ENCODE assay signal across 29 cellular contexts in genomic region chr16:56237451-56237930, GRCh38. TPM values are rescaled to one million over a fixed set of nuclear protein-coding genes. Genes with fewer than 3 reads are reported as not detected.
DNase-seq lines count a peak whose midpoint lies in the region; ATAC-seq, FAIRE-seq and TF ChIP-seq lines count a peak whose summit lies in the region.
"Had no signal": no experiment of that assay in that cellular context is flagged by ENCODE, and none has a peak within 500 bp of the region (broad histone marks: within the 10 kb centered on the region; RNA-seq: fewer than 3 reads in every experiment).

No MANE protein-coding gene starts in this region.

- TF ChIP-seq POLR2A in thyroid gland (IDR thresholded peaks at IDR 0.05) (no peak), sigmoid colon (IDR thresholded peaks at IDR 0.05) (no peak)

- H3K36me3 ChIP-seq in heart right ventricle (no peaks in the 10 kb centered on the region), thyroid gland (no peaks in the 10 kb centered on the region), sigmoid colon (peaks cover 0 to 5% (median 0%) of the 10 kb centered on the region in 4 donors)
- H3K36me3 ChIP-seq: right lobe of liver had no signal

- H3K4me1 Mint-ChIP-seq in nephron, result peaks cover 24% of the 10 kb centered on the region
- H3K4me1 Mint-ChIP-seq: natural killer cell; stimulated activated naive CD8-positive, alpha-beta T cell treated with anti-CD3 and anti-CD28 coated beads, Interleukin-15, amount 100 ng/mL, for 72 hours had no signal

- intact Hi-C loops in heart right ventricle (cut with DNase I), result no loop called here
- intact Hi-C loops in thyroid gland (cut with DNase I), result no loop called here
- intact Hi-C loops in sigmoid colon (cut with DNase I), result no loop called here

- H3K27ac Mint-ChIP-seq in nephron, result peak overlapping the region; percentile 31 to 90 (median 76)
- H3K27ac Mint-ChIP-seq: activated naive CD8-positive, alpha-beta T cell; activated T-helper 2 cell treated with anti-CD3 and anti-CD28 coated beads, Interferon-gamma antibody, Interleukin-2, Interleukin-4, amounts not matched to agents 10 μg/mL and 5 μg/mL and 100 μg/mL, durations not matched to agents 14 hours and 24 hours and 36 hours; natural killer cell; stimulated activated naive CD8-positive, alpha-beta T cell treated with anti-CD3 and anti-CD28 coated beads, Interleukin-15, amount 100 ng/mL, for 72 hours had no signal

- TF ChIP-seq EP300 in sigmoid colon (IDR thresholded peaks at IDR 0.05), result no peak

- H3K4me3 ChIP-seq in coronary artery, result no peak overlapping the region
- no peak overlapping the region for H3K4me3 ChIP-seq in heart right ventricle
- H3K4me3 ChIP-seq in thyroid gland (replicated peaks in 1 of 3), result no peak overlapping the region
- H3K4me3 ChIP-seq in sigmoid colon, result no peak overlapping the region

- no peak for FAIRE-seq in RCC 7860 (lab: Jason Lieb, UNC)
- FAIRE-seq: A204.1 had no signal

- peak in 6 of 8 donors; percentile 20 to 72 (median 46) for ATAC-seq in heart right ventricle
- ATAC-seq: effector memory CD8-positive, alpha-beta T cell; esophagus mucosa; left lobe of liver; natural killer cell; right lobe of liver; stimulated activated naive CD8-positive, alpha-beta T cell treated with anti-CD3 and anti-CD28 coated beads, Interleukin-15, amount 100 ng/mL, for 72 hours had no signal

- H3K9me3 Mint-ChIP-seq in nephron, result no peaks in the 10 kb centered on the region
- H3K9me3 Mint-ChIP-seq: activated T-helper 2 cell treated with anti-CD3 and anti-CD28 coated beads, Interferon-gamma antibody, Interleukin-2, Interleukin-4, amounts not matched to agents 10 μg/mL and 5 μg/mL and 100 μg/mL, durations not matched to agents 14 hours and 24 hours and 36 hours; effector memory CD8-positive, alpha-beta T cell; natural killer cell; stimulated activated naive CD8-positive, alpha-beta T cell treated with anti-CD3 and anti-CD28 coated beads, Interleukin-15, amount 100 ng/mL, for 72 hours had no signal

- H3K27ac ChIP-seq in coronary artery (no peak overlapping the region), heart right ventricle (peak overlapping the region in 5 of 10 donors; percentile 22 to 47 (median 43)), thyroid gland (no peak overlapping the region), sigmoid colon (peak overlapping the region in 2 of 4 donors; percentile 5 to 29)
- H3K27ac ChIP-seq: RWPE1 had no signal

- H3K27me3 ChIP-seq in heart right ventricle (no peaks in the 10 kb centered on the region), thyroid gland (no peaks in the 10 kb centered on the region), sigmoid colon (no peaks in the 10 kb centered on the region)
- H3K27me3 ChIP-seq: right lobe of liver had no signal

- no peaks in the 10 kb centered on the region for H3K27me3 Mint-ChIP-seq in nephron (ENCODE audit: low read depth)
- H3K27me3 Mint-ChIP-seq: effector memory CD8-positive, alpha-beta T cell; stimulated activated naive CD8-positive, alpha-beta T cell treated with anti-CD3 and anti-CD28 coated beads, Interleukin-15, amount 100 ng/mL, for 72 hours had no signal

- TF ChIP-seq CTCF in coronary artery (IDR thresholded peaks at IDR 0.05) (no peak), heart right ventricle (IDR thresholded peaks at IDR 0.05) (no peak), nephron (IDR thresholded peaks at IDR 0.05; ENCODE audit: unreplicated experiment in 3 of 3) (no peak), thyroid gland (IDR thresholded peaks at IDR 0.05) (no peak), sigmoid colon (IDR thresholded peaks at IDR 0.05) (no peak)

- DNase-seq in AG20443 (ENCODE audit: low spot score) (peak; percentile 31), coronary artery (ENCODE audit: low spot score) (peak; percentile 24), heart right ventricle (no peak), thyroid gland (no peak), sigmoid colon (no peak), D341Med (ENCODE audit: low spot score) (no peak), RCC 7860 (ENCODE audit: low spot score) (no peak)
- DNase-seq: activated CD8-positive, alpha-beta memory T cell treated with anti-CD3 and anti-CD28 coated beads, Interleukin-2, amount 50 U/mL, for 4 hours; COR-L47; DMS79 treated with DMSO at 0.1 percent for 48 hours; effector memory CD8-positive, alpha-beta T cell; GOT3; IMR-90; natural killer cell; NCI-H1092 treated with DMSO at 0.1 percent for 48 hours; NCI-H2029; NCI-H2227 treated with DMSO at 0.1 percent for 48 hours; NCI-H748 treated with DMSO at 0.1 percent for 48 hours; right lobe of liver; stimulated activated naive CD8-positive, alpha-beta T cell treated with anti-CD3 and anti-CD28 coated beads, Interleukin-15, amount 100 ng/mL, for 72 hours; T-helper 9 cell had no signal

- WGBS in heart right ventricle, 2 donors, result 69 to 78% methylated on average over 6 of the region's 6 CpGs
- WGBS in thyroid gland, 2 donors, result 64 to 75% methylated on average over 6 of the region's 6 CpGs
- whole genome bisulfite sequencing in sigmoid colon, 2 donors, result 59 to 61% methylated on average over 6 of the region's 6 CpGs

- H3K4me3 Mint-ChIP-seq in nephron, result peak overlapping the region in 1 of 3 experiments; percentile 31
- H3K4me3 Mint-ChIP-seq: activated naive CD8-positive, alpha-beta T cell; effector memory CD8-positive, alpha-beta T cell; natural killer cell; stimulated activated naive CD8-positive, alpha-beta T cell treated with anti-CD3 and anti-CD28 coated beads, Interleukin-15, amount 100 ng/mL, for 72 hours had no signal

- peaks cover 0 to 16% (median 0%) of the 10 kb centered on the region in 9 donors for H3K4me1 ChIP-seq in heart right ventricle
- H3K4me1 ChIP-seq in thyroid gland, result peaks cover 3 to 9% of the 10 kb centered on the region in 2 donors
- H3K4me1 ChIP-seq in sigmoid colon, result peaks cover 0 to 87% (median 52%) of the 10 kb centered on the region in 4 donors

- no peaks in the 10 kb centered on the region for H3K9me3 ChIP-seq in heart right ventricle
- H3K9me3 ChIP-seq in thyroid gland, result no peaks in the 10 kb centered on the region
- H3K9me3 ChIP-seq in sigmoid colon, result no peaks in the 10 kb centered on the region
- H3K9me3 ChIP-seq: right lobe of liver had no signal

- no peaks in the 10 kb centered on the region for H3K36me3 Mint-ChIP-seq in nephron (ENCODE audit: low read depth)
- H3K36me3 Mint-ChIP-seq: activated naive CD8-positive, alpha-beta T cell; natural killer cell had no signal

RNA-seq across cellular contexts. Expression of gene GNAO1, which starts 46.2 kb away (rescaled TPM):
- 10 to 100 TPM in 9 of 10 donors, 1 to 10 TPM in 1; 6.4 to 36.7 (median 14.4) TPM for total RNA-seq in heart right ventricle
- polyA plus RNA-seq in heart right ventricle, result 10 to 100 TPM in 1 of 2 donors, 1 to 10 TPM in 1; 1.4 to 11.9 TPM
- 1 to 10 TPM; 1.4 to 4.4 (median 2.5) TPM for total RNA-seq in thyroid gland
- total RNA-seq in sigmoid colon, result 10 to 100 TPM; 28.8 to 67.0 (median 32.4) TPM
- 1 to 10 TPM in 2 of 3 donors, under 1 TPM in 1; 0.69 to 8.2 (median 1.8) TPM for polyA plus RNA-seq in sigmoid colon
- total RNA-seq: glomerular endothelial cell had no signal

Comparison
In these comparisons a context has a peak if more than half of its experiments do, and no peak if none do; other contexts are left out.
1. DNase-seq: peak in AG20443 (single experiment) and coronary artery (single experiment); none in heart right ventricle (0 of 2), thyroid gland (0 of 2), sigmoid colon (single experiment), D341Med (single experiment) and RCC 7860 (single experiment).